In genomic region chr12:131808744-131809371, GRCh38 we compare ENCODE assay signal across 8 cellular contexts. TPM values are rescaled to one million over a fixed set of nuclear protein-coding genes. Genes with fewer than 3 reads are reported as not detected.
DNase-seq lines count a peak whose midpoint lies in the region; ATAC-seq and TF ChIP-seq lines count a peak whose summit lies in the region.

No MANE protein-coding gene starts in this region.

- no peak overlapping the region for H3K4ac ChIP-seq in mesendoderm (ENCODE audit: low read depth, low read length)

- H3K4me3 ChIP-seq in AG10803 (ENCODE audit: low read length) (peak overlapping the region; percentile 45), mesendoderm (ENCODE audit: low read length) (no peak overlapping the region)

- H3K9ac ChIP-seq in mesendoderm (ENCODE audit: low read length): no peak overlapping the region

- H2BK5ac ChIP-seq in mesendoderm (ENCODE audit: low read length): no peak overlapping the region

- H3K4me2 ChIP-seq in mesendoderm (ENCODE audit: low read length): no peak overlapping the region

- H3K79me2 ChIP-seq in mesendoderm (ENCODE audit: control insufficient read depth, insufficient read depth, low read length): no peaks in the 10 kb centered on the region

- ATAC-seq in GM19467 (IDR thresholded peaks at IDR 0.05; ENCODE audit: unreplicated experiment): peak; percentile 48
- ATAC-seq in HG03571 (IDR thresholded peaks at IDR 0.05; ENCODE audit: unreplicated experiment): no peak

- H3K36me3 ChIP-seq in mesendoderm (ENCODE audit: control insufficient read depth, insufficient read depth, low read length): no peaks in the 10 kb centered on the region

- H4K8ac ChIP-seq in mesendoderm (ENCODE audit: low read depth, low read length): no peak overlapping the region

- H2BK120ac ChIP-seq in mesendoderm (ENCODE audit: low read depth, low read length): no peak overlapping the region

- no peak overlapping the region for H3K23ac ChIP-seq in mesendoderm (ENCODE audit: low read length)

- H3K27ac ChIP-seq in VCaP (peak overlapping the region; percentile 59), mesendoderm (ENCODE audit: low read depth, low read length) (no peak overlapping the region)

- no peaks in the 10 kb centered on the region for H3K4me1 ChIP-seq in mesendoderm (ENCODE audit: control insufficient read depth, low read depth, low read length)

- no peak overlapping the region for H2BK15ac ChIP-seq in mesendoderm (replicated peaks; ENCODE audit: low read depth)

- no peak overlapping the region for H2AK5ac ChIP-seq in mesendoderm (ENCODE audit: low read length)

- H3K79me1 ChIP-seq in mesendoderm (ENCODE audit: low read length): no peaks in the 10 kb centered on the region

- no peak for DNase-seq in AG10803 (ENCODE audit: low read depth)
- peak; percentile 53 for DNase-seq in germinal center (ENCODE audit: low spot score)
- DNase-seq in mesendoderm: no peak
- DNase-seq in HuH-7 (ENCODE audit: low spot score): no peak
- DNase-seq in NOMO-1 treated with dmso at 0.1 percent for 144 hours (lab: John Stamatoyannopoulos, UW; ENCODE audit: unreplicated experiment): no peak

- TF ChIP-seq CTCF in AG10803 (conservative IDR thresholded peaks at IDR 0.05; ENCODE audit: low read length): no peak
- no peak for TF ChIP-seq CTCF in VCaP (conservative IDR thresholded peaks at IDR 0.05)

- H3K18ac ChIP-seq in mesendoderm (ENCODE audit: low read length): no peak overlapping the region

- no peak overlapping the region for H4K5ac ChIP-seq in mesendoderm (ENCODE audit: low read length)

- WGBS in mesendoderm (ENCODE audit: extremely low coverage, insufficient coverage, low lambda C conversion rate): no CpG with 5 or more reads among the region's 44 CpGs

- H3K27me3 ChIP-seq in mesendoderm (ENCODE audit: insufficient read depth, low read length, poor library complexity): no peaks in the 10 kb centered on the region

- no peak overlapping the region for H3K56ac ChIP-seq in mesendoderm (ENCODE audit: low read length)

RNA-seq across cellular contexts. Expression of gene MMP17, which starts 19.3 kb away (rescaled TPM):
- polyA plus RNA-seq in mesendoderm (2013, experiment 1 of 2): 5.5 TPM
- 5.9 TPM for polyA plus RNA-seq in mesendoderm (2013, experiment 2 of 2)
